1 cellular context compared by ENCODE assay signal in genomic region chr16:48156790-48157209, GRCh38.
A peak's percentile ranks its signal among the peaks of the same experiment; 100 is the strongest.
TF ChIP-seq lines count a peak whose summit lies in the region.

No MANE protein-coding gene starts in this region.

TF ChIP-seq in HepG2, 621 proteins besides CTCF, POLR2A, EP300 and RAD21 (continued from another document and continues in another):
- peak; percentile 73 for TF ChIP-seq MAX (IDR thresholded peaks at IDR 0.05)
- no peak for TF ChIP-seq ZSCAN5A (CRISPR knock-in tag; IDR thresholded peaks at IDR 0.05; ENCODE audit: borderline replicate concordance)
- no peak for TF ChIP-seq NONO (IDR thresholded peaks at IDR 0.05)
- TF ChIP-seq NONO (CRISPR knock-in tag; conservative IDR thresholded peaks at IDR 0.05): no peak
- peak; percentile 38; the same call in 1 of the 2 replicates for TF ChIP-seq ZGPAT (CRISPR knock-in tag; IDR thresholded peaks at IDR 0.05)
- no peak for TF ChIP-seq ZFP1 (CRISPR knock-in tag; IDR thresholded peaks at IDR 0.05)
- no peak for TF ChIP-seq TBL1XR1 (IDR thresholded peaks at IDR 0.05; ENCODE audit: borderline replicate concordance, low read length, partially characterized antibody)
- TF ChIP-seq HES4 (CRISPR knock-in tag; IDR thresholded peaks at IDR 0.05; ENCODE audit: borderline replicate concordance): no peak
- TF ChIP-seq JUND (CRISPR knock-in tag; IDR thresholded peaks at IDR 0.05): no peak
- TF ChIP-seq ZNF780A (CRISPR knock-in tag; IDR thresholded peaks at IDR 0.05): no peak
- no peak for TF ChIP-seq SMYD3 (CRISPR knock-in tag; IDR thresholded peaks at IDR 0.05)
- TF ChIP-seq, protein P1, sequence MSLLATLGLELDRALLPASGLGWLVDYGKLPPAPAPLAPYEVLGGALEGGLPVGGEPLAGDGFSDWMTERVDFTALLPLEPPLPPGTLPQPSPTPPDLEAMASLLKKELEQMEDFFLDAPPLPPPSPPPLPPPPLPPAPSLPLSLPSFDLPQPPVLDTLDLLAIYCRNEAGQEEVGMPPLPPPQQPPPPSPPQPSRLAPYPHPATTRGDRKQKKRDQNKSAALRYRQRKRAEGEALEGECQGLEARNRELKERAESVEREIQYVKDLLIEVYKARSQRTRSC (CRISPR knock-in tag; IDR thresholded peaks at IDR 0.05; ENCODE audit: low read depth): no peak
- no peak for TF ChIP-seq TOPORS (CRISPR knock-in tag; IDR thresholded peaks at IDR 0.05)
- no peak for TF ChIP-seq ZNF598 (CRISPR knock-in tag; IDR thresholded peaks at IDR 0.05; ENCODE audit: borderline replicate concordance)
- TF ChIP-seq PAWR (CRISPR knock-in tag; IDR thresholded peaks at IDR 0.05; ENCODE audit: borderline replicate concordance): no peak
- TF ChIP-seq GTF3A (CRISPR knock-in tag; conservative IDR thresholded peaks at IDR 0.05): no peak
- TF ChIP-seq TEAD2 (CRISPR knock-in tag; IDR thresholded peaks at IDR 0.05): no peak
- TF ChIP-seq ZNF572 (CRISPR knock-in tag; IDR thresholded peaks at IDR 0.05): no peak
- TF ChIP-seq, protein P2, sequence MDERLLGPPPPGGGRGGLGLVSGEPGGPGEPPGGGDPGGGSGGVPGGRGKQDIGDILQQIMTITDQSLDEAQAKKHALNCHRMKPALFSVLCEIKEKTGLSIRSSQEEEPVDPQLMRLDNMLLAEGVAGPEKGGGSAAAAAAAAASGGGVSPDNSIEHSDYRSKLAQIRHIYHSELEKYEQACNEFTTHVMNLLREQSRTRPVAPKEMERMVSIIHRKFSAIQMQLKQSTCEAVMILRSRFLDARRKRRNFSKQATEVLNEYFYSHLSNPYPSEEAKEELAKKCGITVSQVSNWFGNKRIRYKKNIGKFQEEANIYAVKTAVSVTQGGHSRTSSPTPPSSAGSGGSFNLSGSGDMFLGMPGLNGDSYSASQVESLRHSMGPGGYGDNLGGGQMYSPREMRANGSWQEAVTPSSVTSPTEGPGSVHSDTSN (CRISPR knock-in tag; IDR thresholded peaks at IDR 0.05): no peak
- no peak for TF ChIP-seq ZC3H13 (CRISPR knock-in tag; IDR thresholded peaks at IDR 0.05)
- TF ChIP-seq, protein P3, sequence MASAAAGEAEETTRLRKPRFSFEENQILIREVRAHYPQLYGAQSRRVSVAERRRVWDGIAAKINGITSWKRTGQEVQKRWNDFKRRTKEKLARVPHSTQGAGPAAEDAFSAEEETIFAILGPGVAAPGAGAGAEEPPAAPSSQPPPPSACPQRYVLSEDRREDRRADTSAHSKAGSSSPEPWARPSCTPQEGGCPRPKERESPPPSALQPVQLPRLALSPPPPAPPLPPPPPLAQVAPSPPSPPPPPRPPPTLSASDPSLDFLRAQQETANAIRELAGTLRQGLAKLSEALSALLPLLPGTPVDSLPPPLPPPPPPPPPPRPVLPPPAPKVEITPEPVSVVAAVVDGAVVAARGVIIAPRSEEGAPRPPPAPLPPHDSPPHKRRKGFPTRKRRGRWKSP (CRISPR knock-in tag; IDR thresholded peaks at IDR 0.05): no peak
- TF ChIP-seq CHD2 (IDR thresholded peaks at IDR 0.05; ENCODE audit: low read depth, low read length): no peak
- TF ChIP-seq HDAC2 (CRISPR knock-in tag; IDR thresholded peaks at IDR 0.05): peak; percentile 36; the same call in 1 of the 2 replicates
- TF ChIP-seq ZNF850 (CRISPR knock-in tag; conservative IDR thresholded peaks at IDR 0.05): 0 out of 2 replicates have a peak, but pooled peaks have one; percentile 62
- TF ChIP-seq KLF13 (CRISPR knock-in tag; IDR thresholded peaks at IDR 0.05): no peak
- TF ChIP-seq NFYC (CRISPR knock-in tag; IDR thresholded peaks at IDR 0.05): no peak
- TF ChIP-seq ISX (CRISPR knock-in tag; conservative IDR thresholded peaks at IDR 0.05): no peak
- TF ChIP-seq, protein P4, sequence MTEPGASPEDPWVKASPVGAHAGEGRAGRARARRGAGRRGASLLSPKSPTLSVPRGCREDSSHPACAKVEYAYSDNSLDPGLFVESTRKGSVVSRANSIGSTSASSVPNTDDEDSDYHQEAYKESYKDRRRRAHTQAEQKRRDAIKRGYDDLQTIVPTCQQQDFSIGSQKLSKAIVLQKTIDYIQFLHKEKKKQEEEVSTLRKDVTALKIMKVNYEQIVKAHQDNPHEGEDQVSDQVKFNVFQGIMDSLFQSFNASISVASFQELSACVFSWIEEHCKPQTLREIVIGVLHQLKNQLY (CRISPR knock-in tag; IDR thresholded peaks at IDR 0.05): no peak
- no peak for TF ChIP-seq SOX6 (IDR thresholded peaks at IDR 0.05)
- TF ChIP-seq SOX6 (CRISPR knock-in tag; IDR thresholded peaks at IDR 0.05): peak; percentile 25; the same call in 1 of the 2 replicates
- TF ChIP-seq KAT7 (CRISPR knock-in tag; IDR thresholded peaks at IDR 0.05; ENCODE audit: borderline replicate concordance): no peak
- TF ChIP-seq PHF8 (CRISPR knock-in tag; IDR thresholded peaks at IDR 0.05): no peak
- TF ChIP-seq LBX2 (CRISPR knock-in tag; IDR thresholded peaks at IDR 0.05; ENCODE audit: borderline replicate concordance): no peak
- 0 out of 2 replicates have a peak, but pooled peaks have one; percentile 12 for TF ChIP-seq ZNF644 (CRISPR knock-in tag; IDR thresholded peaks at IDR 0.05; ENCODE audit: low read depth)
- TF ChIP-seq GABPB1 (CRISPR knock-in tag; IDR thresholded peaks at IDR 0.05): peak; percentile 52
- TF ChIP-seq PLSCR1 (CRISPR knock-in tag; IDR thresholded peaks at IDR 0.05; ENCODE audit: borderline replicate concordance): no peak
- TF ChIP-seq ZBED4 (CRISPR knock-in tag; IDR thresholded peaks at IDR 0.05; ENCODE audit: borderline replicate concordance): no peak
- TF ChIP-seq ZBTB21 (CRISPR knock-in tag; IDR thresholded peaks at IDR 0.05): no peak
- no peak for TF ChIP-seq ESRRA (CRISPR knock-in tag; IDR thresholded peaks at IDR 0.05; ENCODE audit: low read depth)
- no peak for TF ChIP-seq REXO4 (CRISPR knock-in tag; IDR thresholded peaks at IDR 0.05; ENCODE audit: borderline replicate concordance)
- TF ChIP-seq ZNF33A (CRISPR knock-in tag; IDR thresholded peaks at IDR 0.05; ENCODE audit: borderline replicate concordance): peak; percentile 49; the same call in 1 of the 2 replicates
- no peak for TF ChIP-seq ZFAT (CRISPR knock-in tag; conservative IDR thresholded peaks at IDR 0.05)
- TF ChIP-seq ZFP62 (CRISPR knock-in tag; IDR thresholded peaks at IDR 0.05): no peak
- TF ChIP-seq ZSCAN31 (CRISPR knock-in tag; IDR thresholded peaks at IDR 0.05; ENCODE audit: low read depth): no peak
- no peak for TF ChIP-seq HINFP (CRISPR knock-in tag; IDR thresholded peaks at IDR 0.05; ENCODE audit: low read depth)
- TF ChIP-seq, protein P5, sequence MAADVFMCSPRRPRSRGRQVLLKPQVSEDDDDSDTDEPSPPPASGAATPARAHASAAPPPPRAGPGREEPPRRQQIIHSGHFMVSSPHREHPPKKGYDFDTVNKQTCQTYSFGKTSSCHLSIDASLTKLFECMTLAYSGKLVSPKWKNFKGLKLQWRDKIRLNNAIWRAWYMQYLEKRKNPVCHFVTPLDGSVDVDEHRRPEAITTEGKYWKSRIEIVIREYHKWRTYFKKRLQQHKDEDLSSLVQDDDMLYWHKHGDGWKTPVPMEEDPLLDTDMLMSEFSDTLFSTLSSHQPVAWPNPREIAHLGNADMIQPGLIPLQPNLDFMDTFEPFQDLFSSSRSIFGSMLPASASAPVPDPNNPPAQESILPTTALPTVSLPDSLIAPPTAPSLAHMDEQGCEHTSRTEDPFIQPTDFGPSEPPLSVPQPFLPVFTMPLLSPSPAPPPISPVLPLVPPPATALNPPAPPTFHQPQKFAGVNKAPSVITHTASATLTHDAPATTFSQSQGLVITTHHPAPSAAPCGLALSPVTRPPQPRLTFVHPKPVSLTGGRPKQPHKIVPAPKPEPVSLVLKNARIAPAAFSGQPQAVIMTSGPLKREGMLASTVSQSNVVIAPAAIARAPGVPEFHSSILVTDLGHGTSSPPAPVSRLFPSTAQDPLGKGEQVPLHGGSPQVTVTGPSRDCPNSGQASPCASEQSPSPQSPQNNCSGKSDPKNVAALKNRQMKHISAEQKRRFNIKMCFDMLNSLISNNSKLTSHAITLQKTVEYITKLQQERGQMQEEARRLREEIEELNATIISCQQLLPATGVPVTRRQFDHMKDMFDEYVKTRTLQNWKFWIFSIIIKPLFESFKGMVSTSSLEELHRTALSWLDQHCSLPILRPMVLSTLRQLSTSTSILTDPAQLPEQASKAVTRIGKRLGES (CRISPR knock-in tag; IDR thresholded peaks at IDR 0.05; ENCODE audit: borderline replicate concordance): no peak
